ENCODE assay signal across 21 cellular contexts in the genomic region with DNA sequence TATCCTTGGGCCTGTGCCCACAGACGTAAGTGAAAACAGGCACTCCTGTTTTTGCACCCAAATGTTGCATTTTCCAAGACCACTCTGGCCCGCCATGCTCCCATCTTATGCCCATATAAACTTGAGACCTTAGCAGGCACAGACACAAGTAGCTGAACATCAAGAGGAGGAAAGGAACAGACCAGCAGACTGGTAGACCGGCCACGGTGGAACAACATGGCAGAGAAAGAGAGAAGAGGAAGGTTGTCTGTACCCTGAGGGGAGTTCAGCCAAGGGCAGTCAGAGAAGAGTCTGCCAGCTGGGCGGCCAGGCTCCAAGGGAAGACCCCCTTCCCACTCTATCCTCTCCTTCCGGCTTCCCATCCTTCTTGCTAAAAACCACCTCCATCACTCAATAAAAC.
"Had no signal": no experiment of that assay in that cellular context is flagged by ENCODE, and none has a peak within 500 bp of the region (broad histone marks: within the 10 kb centered on the region; RNA-seq: fewer than 3 reads in every experiment).

No MANE protein-coding gene starts in this region.

- H3K9me3 ChIP-seq: left ventricle myocardium inferior, neutrophil, sigmoid colon, spleen, tibial nerve, vagina had no signal

- H3K4me3 ChIP-seq: hepatocyte, left ventricle myocardium inferior, lung, neural progenitor cell, sigmoid colon, spleen, tibial nerve, vagina had no signal

- FAIRE-seq: small intestine had no signal

- H3K27ac ChIP-seq: hepatocyte, left ventricle myocardium inferior, neural progenitor cell, neutrophil, parathyroid adenoma, sigmoid colon, spleen, tibial nerve, vagina had no signal

- DNase-seq: islet precursor cell; left ventricle myocardium inferior; naive B cell; natural killer cell; nephron progenitor cell; occipital lobe; right cardiac atrium; sigmoid colon; small intestine; spleen; stimulated activated CD4-positive, alpha-beta T cell treated with anti-CD3 and anti-CD28 coated beads, Interleukin-4, amount 100 ng/mL, for 24 hours; stimulated activated naive CD4-positive, alpha-beta T cell treated with Interleukin-2 at 50 U/mL for 16 hours; stimulated activated naive CD8-positive, alpha-beta T cell treated with anti-CD3 and anti-CD28 coated beads, Interleukin-15, amount 100 ng/mL, for 72 hours; substantia nigra had no signal

- H3K9ac ChIP-seq: neural progenitor cell, parathyroid adenoma had no signal

- H3K79me2 ChIP-seq: hepatocyte, parathyroid adenoma had no signal

- H3K4me1 ChIP-seq: left ventricle myocardium inferior, parathyroid adenoma, sigmoid colon, spleen, tibial nerve, vagina had no signal

- H2AFZ ChIP-seq: hepatocyte, neural progenitor cell, parathyroid adenoma had no signal

- H3K4me2 ChIP-seq: hepatocyte, neural progenitor cell had no signal

- H3K27me3 ChIP-seq: hepatocyte, neural progenitor cell, neutrophil, sigmoid colon, spleen, tibial nerve, vagina had no signal

- H3K36me3 ChIP-seq: left ventricle myocardium inferior, neural progenitor cell, neutrophil, sigmoid colon, spleen, tibial nerve, vagina had no signal

- ATAC-seq: natural killer cell had no signal
